ENCODE assay signal across 8 cellular contexts in the genomic region with DNA sequence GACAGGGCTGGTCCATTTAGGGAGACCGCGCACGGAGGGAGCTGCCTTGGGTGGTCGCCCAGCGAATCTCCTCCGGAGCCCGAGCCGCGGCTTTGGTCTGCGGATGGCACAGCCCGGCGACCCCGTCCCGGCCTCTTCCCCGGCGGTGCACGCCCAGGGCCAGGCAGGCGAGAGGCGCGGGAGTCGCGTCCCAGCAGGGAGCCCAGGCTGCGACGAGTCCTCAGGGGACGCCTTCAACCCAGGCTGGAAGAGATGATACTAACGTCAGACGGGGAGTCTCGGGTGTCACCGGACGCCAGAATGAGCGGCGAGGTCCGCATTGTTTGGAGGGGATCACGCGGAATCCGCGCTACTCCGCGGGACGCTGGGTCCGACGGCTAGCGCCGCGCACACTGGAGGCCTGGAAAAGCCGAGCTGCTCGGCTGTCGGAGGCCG. TPM values are rescaled to one million over a fixed set of nuclear protein-coding genes. Genes with fewer than 3 reads are reported as not detected.
DNase-seq lines count a peak whose midpoint lies in the region; ATAC-seq, FAIRE-seq and TF ChIP-seq lines count a peak whose summit lies in the region.

No MANE protein-coding gene starts in this region.

- H3K9me3 ChIP-seq in HepG2 (ENCODE audit: low read length) (no peaks in the 10 kb centered on the region), right lobe of liver (no peaks in the 10 kb centered on the region), colonic mucosa (no peaks in the 10 kb centered on the region)
- H3K9me3 ChIP-seq in naive thymus-derived CD4-positive, alpha-beta T cell (ENCODE audit: control insufficient read depth in 2 of 3, low read length in 3 of 3), result no peaks in the 10 kb centered on the region

- H3K4me3 Mint-ChIP-seq in naive thymus-derived CD4-positive, alpha-beta T cell, result peak overlapping the region; percentile 59 to 84 (median 81)

- H3K36me3 ChIP-seq in HepG2 (replicated peaks in 1 of 2; ENCODE audit: control insufficient read depth in 1 of 2, insufficient read depth in 2 of 2, low read length in 2 of 2), result no peaks in the 10 kb centered on the region
- H3K36me3 ChIP-seq in right lobe of liver, result no peaks in the 10 kb centered on the region
- no peaks in the 10 kb centered on the region for H3K36me3 ChIP-seq in colonic mucosa
- no peaks in the 10 kb centered on the region for H3K36me3 ChIP-seq in naive thymus-derived CD4-positive, alpha-beta T cell (ENCODE audit: control insufficient read depth in 2 of 3, insufficient read depth in 3 of 3, low read length in 3 of 3)

- H3K4me3 ChIP-seq in HepG2 (replicated peaks in 1 of 3; ENCODE audit: insufficient read depth in 1 of 3, low read depth in 2 of 3, low read length in 3 of 3) (no peak overlapping the region), right lobe of liver (no peak overlapping the region), colonic mucosa (peak overlapping the region; percentile 34)
- H3K4me3 ChIP-seq in naive thymus-derived CD4-positive, alpha-beta T cell (ENCODE audit: low read length), result peak overlapping the region; percentile 30

- peaks cover 0 to 18% (median 14%) of the 10 kb centered on the region in 7 donors for H3K4me1 Mint-ChIP-seq in naive thymus-derived CD4-positive, alpha-beta T cell

- POLR2A ChIA-PET in HepG2 (lab: Yijun Ruan, JAX), result no interaction called here
- POLR2A ChIA-PET in naive thymus-derived CD4-positive, alpha-beta T cell (lab: Charles Lee), result interaction anchor here (0.6 kb wide), 1 partner anchor 83 kb away, joined by 3 read pairs; no protein-coding TSS in a partner anchor

- H3K9me3 Mint-ChIP-seq in naive thymus-derived CD4-positive, alpha-beta T cell, result no peaks in the 10 kb centered on the region

- no peaks in the 10 kb centered on the region for H3K36me3 Mint-ChIP-seq in naive thymus-derived CD4-positive, alpha-beta T cell

- in situ Hi-C loops in HepG2 (cut with HindIII; ENCODE audit: extremely low pct_ligation_motif_present, low pct_unique_long_range_greater_than_20kb), result no loop called here

- ATAC-seq in HepG2, result no peak
- no peak for ATAC-seq in right lobe of liver
- ATAC-seq in naive thymus-derived CD4-positive, alpha-beta T cell, result no peak
- ATAC-seq in HG03342 (IDR thresholded peaks at IDR 0.05; ENCODE audit: unreplicated experiment), result no peak

- DNase-seq in HepG2 (ENCODE audit: low spot score) (no peak), right lobe of liver (no peak), colonic mucosa (no peak), NCI-H774 (lab: John Stamatoyannopoulos, UW) (no peak)
- DNase-seq in naive thymus-derived CD4-positive, alpha-beta T cell, result no peak
- DNase-seq in NK-92 treated with Interleukin-12 subunit alpha and Interleukin-12 subunit beta, amount 100 ng/mL, for 24 hours (lab: John Stamatoyannopoulos, UW), result no peak
- DNase-seq in stimulated activated CD4-positive, alpha-beta T cell treated with anti-CD3 and anti-CD28 coated beads, Interleukin-4, amount 100 ng/mL, for 24 hours, result no peak

- peaks cover 14% of the 10 kb centered on the region for H3K4me1 ChIP-seq in HepG2 (ENCODE audit: insufficient read depth, low read length)
- peaks cover 0 to 19% (median 0%) of the 10 kb centered on the region in 4 donors for H3K4me1 ChIP-seq in right lobe of liver
- H3K4me1 ChIP-seq in colonic mucosa, result peaks cover 6% of the 10 kb centered on the region
- peaks cover 0 to 5% of the 10 kb centered on the region in 2 donors for H3K4me1 ChIP-seq in naive thymus-derived CD4-positive, alpha-beta T cell (ENCODE audit: control insufficient read depth in 2 of 2, insufficient read depth in 2 of 2, low read length in 2 of 2)

- intact Hi-C loops in HepG2 (cut with micrococcal nuclease; ENCODE audit: unreplicated experiment), result no loop called here
- intact Hi-C loops in right lobe of liver (cut with DNase I), result no loop called here
- intact Hi-C loops in colonic mucosa (cut with DNase I), result no loop called here
- intact Hi-C loops in naive thymus-derived CD4-positive, alpha-beta T cell (cut with micrococcal nuclease), result no loop called here

- no peak for TF ChIP-seq POLR2A in HepG2 (IDR thresholded peaks at IDR 0.05; ENCODE audit: insufficient read depth in 1 of 2, low read depth in 2 of 2, low read length in 2 of 2)
- no peak for TF ChIP-seq POLR2A in right lobe of liver (IDR thresholded peaks at IDR 0.05)

- CTCF ChIA-PET in HepG2 (lab: Yijun Ruan, JAX; ENCODE audit: low intra/inter-chr PET ratio, low total read pairs), result no interaction called here
- CTCF ChIA-PET in naive thymus-derived CD4-positive, alpha-beta T cell (lab: Charles Lee), result no interaction called here

- no peak overlapping the region for H3K27ac Mint-ChIP-seq in naive thymus-derived CD4-positive, alpha-beta T cell

- TF ChIP-seq EP300 in HepG2 (IDR thresholded peaks at IDR 0.05; ENCODE audit: low read depth in 2 of 2, low read length in 2 of 2), result no peak
- TF ChIP-seq EP300 in HepG2 (CRISPR knock-in tag; IDR thresholded peaks at IDR 0.05; ENCODE audit: borderline replicate concordance), result no peak

- no peak for FAIRE-seq in HepG2 (lab: Jason Lieb, UNC)

- TF ChIP-seq RAD21 in HepG2 (CRISPR knock-in tag; IDR thresholded peaks at IDR 0.05), result no peak

- TF ChIP-seq CTCF in HepG2 (CRISPR knock-in tag; IDR thresholded peaks at IDR 0.05) (no peak), right lobe of liver (IDR thresholded peaks at IDR 0.05) (no peak), colonic mucosa (IDR thresholded peaks at IDR 0.05) (no peak)

- 94% methylated on average over 49 of the region's 49 CpGs for WGBS in HepG2 (ENCODE audit: low lambda C conversion rate)
- 10% methylated on average over 10 of the region's 49 CpGs for WGBS in right lobe of liver (ENCODE audit: insufficient coverage, low coverage, low lambda C conversion rate, missing lambda C conversion rate)

- no peaks in the 10 kb centered on the region for H3K79me2 ChIP-seq in HepG2 (ENCODE audit: insufficient read depth, low read length)

- no peak overlapping the region for H3K4me2 ChIP-seq in HepG2 (ENCODE audit: low read depth, low read length)

- peaks cover 7 to 66% of the 10 kb centered on the region in 2 experiments; a peak in 4 of 5 replicates for H3K27me3 ChIP-seq in HepG2 (ENCODE audit: control insufficient read depth in 1 of 2, insufficient read depth in 2 of 2, low read length in 2 of 2)
- peaks cover 0 to 9% of the 10 kb centered on the region in 2 donors for H3K27me3 ChIP-seq in right lobe of liver
- H3K27me3 ChIP-seq in colonic mucosa, result peaks cover 29% of the 10 kb centered on the region
- peaks cover 0 to 4% of the 10 kb centered on the region in 2 donors for H3K27me3 ChIP-seq in naive thymus-derived CD4-positive, alpha-beta T cell (ENCODE audit: control insufficient read depth in 2 of 2, insufficient read depth in 2 of 2, low read length in 2 of 2)

- no TSS peak for BruUV-seq in HepG2 (replicated peaks; lab: Mats Ljungman, UMichigan)

- H3K9ac ChIP-seq in HepG2 (ENCODE audit: insufficient read depth, low read depth, low read length), result no peak overlapping the region
- H3K9ac ChIP-seq in colonic mucosa (ENCODE audit: low read depth in 2 of 2, low read length in 2 of 2), result no peak overlapping the region

- H3K27ac ChIP-seq in HepG2 (ENCODE audit: extremely low read length, insufficient read depth, low read length) (no peak overlapping the region), right lobe of liver (no peak overlapping the region), colonic mucosa (no peak overlapping the region)
- no peak overlapping the region for H3K27ac ChIP-seq in naive thymus-derived CD4-positive, alpha-beta T cell (ENCODE audit: low read depth, low read length)

- H2AFZ ChIP-seq in HepG2 (ENCODE audit: low read length), result no peak overlapping the region

- no peaks in the 10 kb centered on the region for H4K20me1 ChIP-seq in HepG2 (ENCODE audit: insufficient read depth, low read length)

- peaks cover 42 to 75% (median 58%) of the 10 kb centered on the region in 5 donors for H3K27me3 Mint-ChIP-seq in naive thymus-derived CD4-positive, alpha-beta T cell

TF ChIP-seq in HepG2, 621 proteins besides CTCF, POLR2A, EP300 and RAD21 (continues in another document):
- TF ChIP-seq NBN (conservative IDR thresholded peaks at IDR 0.05), result no peak

RNA-seq across cellular contexts. Expression of a gene that starts 0.9 kb away (rescaled TPM):
- total RNA-seq in HepG2 (2016; rRNA removed; fragmentation: Illumina TruSeq; extraction: Trizol), result 0.15 TPM in 1 of 2 replicates, not detected in the other
- 0.09 TPM in 1 of 2 replicates, not detected in the other for total RNA-seq in HepG2 (2016; cell fraction: cytosol; rRNA removed; fragmentation: Illumina TruSeq; extraction: Trizol; ENCODE audit: low read depth)
- 0.13 and 0.16 TPM in 2 replicates for total RNA-seq in HepG2 (2016; cell fraction: insoluble cytoplasmic fraction; rRNA removed; fragmentation: Illumina TruSeq; extraction: Trizol)
- total RNA-seq in HepG2 (2016; cell fraction: membrane; rRNA removed; fragmentation: Illumina TruSeq; extraction: Trizol), result 0.14 and 0.28 TPM in 2 replicates
- total RNA-seq in HepG2 (2016; cell fraction: nucleus; rRNA removed; fragmentation: Illumina TruSeq; extraction: Trizol), result 0.16 and 0.19 TPM in 2 replicates
- 0.14 and 0.26 TPM in 2 replicates for polyA plus RNA-seq in HepG2 (2011; rRNA removed)
- polyA plus RNA-seq in HepG2 (2011; cell fraction: cytosol; rRNA removed), result 0.08 and 0.11 TPM in 2 replicates
- 0.21 and 0.26 TPM in 2 replicates for polyA plus RNA-seq in HepG2 (2011; cell fraction: nucleus; rRNA removed)
- polyA plus RNA-seq in HepG2 (2012), result 0.20 and 0.24 TPM in 2 replicates
- 0.05 and 0.06 TPM in 2 replicates for polyA plus RNA-seq in HepG2 (2016; cell fraction: cytosol; fragmentation: Illumina TruSeq; extraction: Trizol; ENCODE audit: low read depth)
- polyA plus RNA-seq in HepG2 (2016; cell fraction: insoluble cytoplasmic fraction; fragmentation: Illumina TruSeq; extraction: Trizol; ENCODE audit: low read depth), result 0.09 and 0.11 TPM in 2 replicates
- 0.08 and 0.10 TPM in 2 replicates for polyA plus RNA-seq in HepG2 (2016; cell fraction: membrane; fragmentation: Illumina TruSeq; extraction: Trizol; ENCODE audit: low read depth)
- polyA plus RNA-seq in HepG2 (2016; cell fraction: nucleus; fragmentation: Illumina TruSeq; extraction: Trizol; ENCODE audit: insufficient read depth, low read depth), result 0.27 and 0.83 TPM in 2 replicates
- polyA minus RNA-seq in HepG2 (2011; rRNA and poly(A)+ RNA removed; ENCODE audit: low replicate concordance), result 0.24 and 3.8 TPM in 2 replicates
- not detected in 2 replicates for polyA minus RNA-seq in HepG2 (2011; cell fraction: cytosol; rRNA and poly(A)+ RNA removed)
- 0.13 and 0.37 TPM in 2 replicates for polyA minus RNA-seq in HepG2 (2011; cell fraction: nucleus; rRNA and poly(A)+ RNA removed)
- total RNA-seq in right lobe of liver, result under 1 TPM; 0.12 to 0.56 (median 0.32) TPM
- 10 to 100 TPM; 11.5 to 22.3 TPM for total RNA-seq in colonic mucosa
- total RNA-seq in naive thymus-derived CD4-positive, alpha-beta T cell, result 1 to 10 TPM in 2 of 5 experiments, under 1 TPM in 3; 0.46 to 1.9 (median 0.79) TPM
- polyA plus RNA-seq in naive thymus-derived CD4-positive, alpha-beta T cell, result under 1 TPM; 0.45 to 0.51 TPM

Comparison
In these comparisons a context has a peak if more than half of its experiments do, and no peak if none do; other contexts are left out.
1. H3K4me3 ChIP-seq: peak in colonic mucosa (single experiment) and naive thymus-derived CD4-positive, alpha-beta T cell (single experiment); none in HepG2 (0 of 3) and right lobe of liver (0 of 3).
2. RNA of a gene that starts 0.9 kb away (total RNA-seq): 11.5 to 22.3 TPM in colonic mucosa; 0.46 to 1.9 TPM in naive thymus-derived CD4-positive, alpha-beta T cell, 0.12 to 0.56 TPM in right lobe of liver and 0.09 to 0.28 TPM in HepG2; every median in the first group is over 4 times any median in the second.